Comparison of ENCODE assay signal across 1 cellular context in the genomic region with DNA sequence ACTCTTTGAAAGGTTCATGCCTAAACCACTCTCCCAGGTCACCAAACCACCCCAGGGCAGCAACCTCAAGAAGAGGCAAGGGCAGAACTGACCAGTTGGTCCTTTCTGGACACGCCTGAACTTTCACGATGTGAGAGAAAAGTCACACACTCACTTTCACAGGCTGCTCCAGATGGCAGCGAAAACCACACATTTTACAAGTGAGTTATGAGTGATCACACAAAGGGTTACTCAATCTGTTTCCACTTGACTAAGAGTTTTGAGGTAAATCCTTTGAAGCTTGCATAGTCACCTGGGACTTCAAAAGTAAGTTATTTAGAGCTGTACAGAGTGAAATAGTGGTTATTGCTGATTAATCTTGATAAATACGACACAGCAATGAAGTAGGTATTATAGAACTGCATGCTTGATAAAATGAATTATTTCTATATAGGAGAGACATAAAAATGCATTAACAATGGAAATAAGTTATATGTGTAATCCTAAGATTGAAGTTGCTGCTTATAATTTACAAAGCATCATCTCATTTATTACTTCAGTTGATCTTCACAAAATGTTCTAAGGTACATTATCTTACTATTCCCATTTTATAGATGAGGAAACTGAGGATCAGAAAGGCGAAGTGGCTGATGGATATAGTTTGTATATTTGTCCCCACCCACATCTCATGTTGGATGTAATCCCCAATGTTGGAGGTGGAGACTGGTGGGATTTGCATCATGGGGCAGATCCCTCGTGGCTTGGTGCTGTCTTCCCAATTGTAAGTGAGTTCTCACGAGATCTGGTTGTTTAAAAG.
A peak's percentile ranks its signal among the peaks of the same experiment; 100 is the strongest.
TF ChIP-seq lines count a peak whose summit lies in the region.

No MANE protein-coding gene starts in this region.

TF ChIP-seq in GM12878, 131 proteins besides CTCF, POLR2A, EP300 and RAD21 (continued from another document):
- TF ChIP-seq, protein P1, sequence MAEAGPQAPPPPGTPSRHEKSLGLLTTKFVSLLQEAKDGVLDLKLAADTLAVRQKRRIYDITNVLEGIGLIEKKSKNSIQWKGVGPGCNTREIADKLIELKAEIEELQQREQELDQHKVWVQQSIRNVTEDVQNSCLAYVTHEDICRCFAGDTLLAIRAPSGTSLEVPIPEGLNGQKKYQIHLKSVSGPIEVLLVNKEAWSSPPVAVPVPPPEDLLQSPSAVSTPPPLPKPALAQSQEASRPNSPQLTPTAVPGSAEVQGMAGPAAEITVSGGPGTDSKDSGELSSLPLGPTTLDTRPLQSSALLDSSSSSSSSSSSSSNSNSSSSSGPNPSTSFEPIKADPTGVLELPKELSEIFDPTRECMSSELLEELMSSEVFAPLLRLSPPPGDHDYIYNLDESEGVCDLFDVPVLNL (IDR thresholded peaks at IDR 0.05; ENCODE audit: low read depth, low read length) = no peak
- no peak for TF ChIP-seq ASH2L (IDR thresholded peaks at IDR 0.05; ENCODE audit: borderline replicate concordance, low read depth)
- no peak for TF ChIP-seq ZNF24 (IDR thresholded peaks at IDR 0.05)
- TF ChIP-seq CHD1 (IDR thresholded peaks at IDR 0.05; ENCODE audit: low read depth, low read length) = no peak
- TF ChIP-seq EED (IDR thresholded peaks at IDR 0.05; ENCODE audit: low read depth) = peak; percentile 84
- TF ChIP-seq CHD2 (IDR thresholded peaks at IDR 0.05; ENCODE audit: borderline replicate concordance, low read depth, low read length) = no peak
- no peak for TF ChIP-seq NBN (IDR thresholded peaks at IDR 0.05)
- TF ChIP-seq ESRRA (IDR thresholded peaks at IDR 0.05; ENCODE audit: low read length) = no peak
- TF ChIP-seq, protein P2, sequence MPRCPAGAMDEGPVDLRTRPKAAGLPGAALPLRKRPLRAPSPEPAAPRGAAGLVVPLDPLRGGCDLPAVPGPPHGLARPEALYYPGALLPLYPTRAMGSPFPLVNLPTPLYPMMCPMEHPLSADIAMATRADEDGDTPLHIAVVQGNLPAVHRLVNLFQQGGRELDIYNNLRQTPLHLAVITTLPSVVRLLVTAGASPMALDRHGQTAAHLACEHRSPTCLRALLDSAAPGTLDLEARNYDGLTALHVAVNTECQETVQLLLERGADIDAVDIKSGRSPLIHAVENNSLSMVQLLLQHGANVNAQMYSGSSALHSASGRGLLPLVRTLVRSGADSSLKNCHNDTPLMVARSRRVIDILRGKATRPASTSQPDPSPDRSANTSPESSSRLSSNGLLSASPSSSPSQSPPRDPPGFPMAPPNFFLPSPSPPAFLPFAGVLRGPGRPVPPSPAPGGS (IDR thresholded peaks at IDR 0.05; ENCODE audit: borderline replicate concordance, insufficient read depth, low read depth, low read length, poor library complexity, severe bottlenecking) = peak; percentile 94
- TF ChIP-seq SREBF2 (IDR thresholded peaks at IDR 0.05; ENCODE audit: low read length) = no peak
- TF ChIP-seq, protein P3, sequence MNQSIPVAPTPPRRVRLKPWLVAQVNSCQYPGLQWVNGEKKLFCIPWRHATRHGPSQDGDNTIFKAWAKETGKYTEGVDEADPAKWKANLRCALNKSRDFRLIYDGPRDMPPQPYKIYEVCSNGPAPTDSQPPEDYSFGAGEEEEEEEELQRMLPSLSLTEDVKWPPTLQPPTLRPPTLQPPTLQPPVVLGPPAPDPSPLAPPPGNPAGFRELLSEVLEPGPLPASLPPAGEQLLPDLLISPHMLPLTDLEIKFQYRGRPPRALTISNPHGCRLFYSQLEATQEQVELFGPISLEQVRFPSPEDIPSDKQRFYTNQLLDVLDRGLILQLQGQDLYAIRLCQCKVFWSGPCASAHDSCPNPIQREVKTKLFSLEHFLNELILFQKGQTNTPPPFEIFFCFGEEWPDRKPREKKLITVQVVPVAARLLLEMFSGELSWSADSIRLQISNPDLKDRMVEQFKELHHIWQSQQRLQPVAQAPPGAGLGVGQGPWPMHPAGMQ (IDR thresholded peaks at IDR 0.05; ENCODE audit: borderline replicate concordance) = no peak
- peak; percentile 80 for TF ChIP-seq DPF2 (IDR thresholded peaks at IDR 0.05)
- TF ChIP-seq GATAD2B (conservative IDR thresholded peaks at IDR 0.05; ENCODE audit: low read depth) = no peak; the same call in 1 of the 2 replicates
- no peak for TF ChIP-seq MYC (IDR thresholded peaks at IDR 0.05; ENCODE audit: insufficient read depth, insufficient read length, insufficient replicate concordance, low read length, severe bottlenecking)
- TF ChIP-seq JUND (IDR thresholded peaks at IDR 0.05; ENCODE audit: low read depth, low read length) = no peak
- TF ChIP-seq RB1 (IDR thresholded peaks at IDR 0.05; ENCODE audit: borderline replicate concordance) = no peak
- TF ChIP-seq, protein P4, sequence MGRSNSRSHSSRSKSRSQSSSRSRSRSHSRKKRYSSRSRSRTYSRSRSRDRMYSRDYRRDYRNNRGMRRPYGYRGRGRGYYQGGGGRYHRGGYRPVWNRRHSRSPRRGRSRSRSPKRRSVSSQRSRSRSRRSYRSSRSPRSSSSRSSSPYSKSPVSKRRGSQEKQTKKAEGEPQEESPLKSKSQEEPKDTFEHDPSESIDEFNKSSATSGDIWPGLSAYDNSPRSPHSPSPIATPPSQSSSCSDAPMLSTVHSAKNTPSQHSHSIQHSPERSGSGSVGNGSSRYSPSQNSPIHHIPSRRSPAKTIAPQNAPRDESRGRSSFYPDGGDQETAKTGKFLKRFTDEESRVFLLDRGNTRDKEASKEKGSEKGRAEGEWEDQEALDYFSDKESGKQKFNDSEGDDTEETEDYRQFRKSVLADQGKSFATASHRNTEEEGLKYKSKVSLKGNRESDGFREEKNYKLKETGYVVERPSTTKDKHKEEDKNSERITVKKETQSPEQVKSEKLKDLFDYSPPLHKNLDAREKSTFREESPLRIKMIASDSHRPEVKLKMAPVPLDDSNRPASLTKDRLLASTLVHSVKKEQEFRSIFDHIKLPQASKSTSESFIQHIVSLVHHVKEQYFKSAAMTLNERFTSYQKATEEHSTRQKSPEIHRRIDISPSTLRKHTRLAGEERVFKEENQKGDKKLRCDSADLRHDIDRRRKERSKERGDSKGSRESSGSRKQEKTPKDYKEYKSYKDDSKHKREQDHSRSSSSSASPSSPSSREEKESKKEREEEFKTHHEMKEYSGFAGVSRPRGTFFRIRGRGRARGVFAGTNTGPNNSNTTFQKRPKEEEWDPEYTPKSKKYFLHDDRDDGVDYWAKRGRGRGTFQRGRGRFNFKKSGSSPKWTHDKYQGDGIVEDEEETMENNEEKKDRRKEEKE (IDR thresholded peaks at IDR 0.05) = no peak
